In the genomic region with DNA sequence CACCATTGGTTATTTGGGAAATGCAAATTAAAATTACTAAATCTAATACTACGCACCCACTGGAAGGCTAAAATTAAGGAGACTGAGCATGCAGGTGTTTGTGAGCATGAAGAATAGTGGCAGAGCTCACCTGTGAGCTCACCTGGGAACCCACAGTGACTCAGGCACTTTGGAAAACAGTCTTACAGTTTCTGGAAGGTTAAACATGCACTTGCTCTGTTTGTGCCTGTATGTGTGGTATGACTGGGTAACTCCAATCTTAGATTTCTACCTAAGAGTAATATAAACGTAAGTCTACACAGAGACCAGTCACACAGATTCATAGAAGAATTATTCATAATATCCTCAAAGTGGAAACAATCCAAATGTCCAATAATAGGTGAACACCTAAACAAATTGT, we compare ENCODE assay signal across 14 cellular contexts.
DNase-seq lines count a peak whose midpoint lies in the region; ATAC-seq and TF ChIP-seq lines count a peak whose summit lies in the region.
"Had no signal": no experiment of that assay in that cellular context is flagged by ENCODE, and none has a peak within 500 bp of the region (broad histone marks: within the 10 kb centered on the region; RNA-seq: fewer than 3 reads in every experiment).

No MANE protein-coding gene starts in this region.

- H3K4me3 ChIP-seq in epithelial cell of esophagus (ENCODE audit: low read length): no peak overlapping the region
- no peak overlapping the region for H3K4me3 ChIP-seq in psoas muscle
- no peak overlapping the region for H3K4me3 ChIP-seq in Peyer's patch
- H3K4me3 ChIP-seq: BLaER1, GM23338 had no signal

- ATAC-seq in psoas muscle (no peak), HG02763 (IDR thresholded peaks at IDR 0.05; ENCODE audit: unreplicated experiment) (no peak)
- ATAC-seq: GM23338 had no signal

- TF ChIP-seq CTCF in epithelial cell of esophagus (IDR thresholded peaks at IDR 0.05; ENCODE audit: insufficient read depth, low read depth, low read length, missing control alignments): no peak
- no peak for TF ChIP-seq CTCF in psoas muscle (IDR thresholded peaks at IDR 0.05)
- TF ChIP-seq CTCF in Peyer's patch (IDR thresholded peaks at IDR 0.05): no peak

- no peaks in the 10 kb centered on the region for H3K36me3 ChIP-seq in KOPT-K1 (ENCODE audit: insufficient read depth, low read length)
- H3K36me3 ChIP-seq in psoas muscle (ENCODE audit: insufficient read depth in 1 of 2, low read depth in 1 of 2): no peaks in the 10 kb centered on the region
- no peaks in the 10 kb centered on the region for H3K36me3 ChIP-seq in Peyer's patch
- H3K36me3 ChIP-seq: BLaER1 had no signal

- peak; percentile 37 for DNase-seq in NCI-H1092 treated with DMSO at 0.1 percent for 48 hours (lab: John Stamatoyannopoulos, UW)
- DNase-seq in NCI-H1092 (lab: John Stamatoyannopoulos, UW): no peak
- DNase-seq in epithelial cell of esophagus (ENCODE audit: low read depth): peak; percentile 18
- no peak for DNase-seq in psoas muscle
- DNase-seq in Peyer's patch: no peak
- DNase-seq: 8988T; Calu3; CD4-positive, alpha-beta memory T cell; HCEC 1CT; IMR-90 had no signal

- TF ChIP-seq POLR2A in Peyer's patch (IDR thresholded peaks at IDR 0.05): no peak

- 84 to 97% (median 93%) methylated on average over 2 of the region's 2 CpGs for WGBS in psoas muscle, 3 donors

- peak overlapping the region; percentile 89 for H3K27ac ChIP-seq in KOPT-K1 (ENCODE audit: low read depth, low read length, poor library complexity, severe bottlenecking)
- peak overlapping the region; percentile 15 for H3K27ac ChIP-seq in psoas muscle
- no peak overlapping the region for H3K27ac ChIP-seq in Peyer's patch
- H3K27ac ChIP-seq: BLaER1 had no signal

- H3K4me1 ChIP-seq in psoas muscle: peaks cover 49% of the 10 kb centered on the region
- H3K4me1 ChIP-seq in Peyer's patch: no peaks in the 10 kb centered on the region

- intact Hi-C loops in psoas muscle (cut with DNase I): no loop called here

- H3K27me3 ChIP-seq in psoas muscle (ENCODE audit: insufficient read depth in 3 of 3, low read length in 2 of 3) (no peaks in the 10 kb centered on the region), Peyer's patch (no peaks in the 10 kb centered on the region)
- H3K27me3 ChIP-seq: BLaER1 had no signal

- H3K9me3 ChIP-seq in KOPT-K1 (ENCODE audit: insufficient read depth, low read length, poor library complexity, severe bottlenecking) (no peaks in the 10 kb centered on the region), psoas muscle (no peaks in the 10 kb centered on the region), Peyer's patch (no peaks in the 10 kb centered on the region)
- H3K9me3 ChIP-seq: BLaER1 had no signal

Comparison
In these comparisons a context has a peak if more than half of its experiments do, and no peak if none do; other contexts are left out.
1. DNase-seq: peak in NCI-H1092 treated with DMSO at 0.1 percent for 48 hours (single experiment) and epithelial cell of esophagus (single experiment); none in NCI-H1092 (single experiment), psoas muscle (0 of 2) and Peyer's patch (0 of 3).
2. H3K27ac ChIP-seq: peak in KOPT-K1 (single experiment) and psoas muscle (single experiment); none in Peyer's patch (0 of 4).